In the genomic region with DNA sequence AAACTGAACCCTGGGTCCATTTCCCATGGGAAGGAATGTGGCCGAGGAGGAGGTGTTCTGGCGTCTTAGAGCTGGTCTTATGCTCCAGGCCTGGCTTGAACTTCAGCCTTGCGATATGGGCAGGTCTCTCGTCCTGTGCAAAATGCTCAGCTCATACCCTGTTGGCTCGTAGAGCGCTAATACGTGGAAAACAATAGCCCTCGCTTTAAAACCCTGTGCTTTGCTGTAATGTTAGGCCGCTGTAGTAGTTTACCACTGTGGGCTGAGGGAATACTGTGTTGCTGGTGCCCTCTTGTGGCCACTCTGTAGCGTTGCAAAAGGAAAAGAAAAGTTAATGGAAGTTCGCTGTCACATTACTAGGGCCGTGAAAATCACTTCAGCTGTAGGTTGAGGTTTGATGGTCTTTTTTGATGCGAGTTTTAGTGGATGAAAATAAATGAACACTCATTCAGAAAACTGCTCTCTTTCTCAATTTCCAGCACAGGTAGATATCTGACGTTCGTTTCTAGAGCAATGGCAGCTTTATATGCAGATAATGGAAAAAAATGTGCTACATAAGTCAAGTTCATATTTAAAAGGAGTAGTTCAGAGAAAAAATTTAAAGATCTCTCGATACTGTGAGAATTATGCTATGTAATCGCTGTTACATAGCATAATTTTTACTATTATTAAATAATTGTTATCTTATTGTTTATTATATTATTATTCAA, we compare ENCODE assay signal across 8 cellular contexts.
DNase-seq lines count a peak whose midpoint lies in the region; ATAC-seq and TF ChIP-seq lines count a peak whose summit lies in the region.

No MANE protein-coding gene starts in this region.

- POLR2A ChIA-PET in SK-N-SH (lab: Yijun Ruan, JAX): no interaction called here
- POLR2A ChIA-PET in activated naive CD8-positive, alpha-beta T cell treated with anti-CD3 and anti-CD28 coated beads, Interleukin-2, amount 10 ng/mL, durations not matched to agents 7 days and 5 days (lab: Charles Lee): interaction anchor here (0.7 to 2.7 kb wide), 7 partner anchors 17 to 163 kb away, joined by 3 to 14 read pairs (median 7); partner anchors contain the start of gene MCTP2

- peak overlapping the region; percentile 10 for H3K4me3 Mint-ChIP-seq in activated naive CD8-positive, alpha-beta T cell treated with anti-CD3 and anti-CD28 coated beads, Interleukin-2, amount 10 ng/mL, durations not matched to agents 7 days and 5 days

- peak; percentile 86 for TF ChIP-seq CTCF in GM12873 (IDR thresholded peaks at IDR 0.05; ENCODE audit: insufficient read depth, low read depth, low read length, missing control alignments)
- TF ChIP-seq CTCF in MM.1S (IDR thresholded peaks at IDR 0.05; ENCODE audit: low read length): peak; percentile 94
- TF ChIP-seq CTCF in SK-N-SH (IDR thresholded peaks at IDR 0.05): peak; percentile 94
- TF ChIP-seq CTCF in sigmoid colon (IDR thresholded peaks at IDR 0.05): peak; percentile 67 to 91 (median 86)

- intact Hi-C loops in left ventricle myocardium superior (cut with micrococcal nuclease) (loop anchor here (5.0 kb wide), 1 partner anchor 162 kb away; no protein-coding TSS in a partner anchor), sigmoid colon (cut with DNase I) (loop anchor here (1.0 to 10.0 kb wide), 2 partner anchors 160 to 1529 kb away; no protein-coding TSS in a partner anchor)

- TF ChIP-seq EP300 in SK-N-SH (IDR thresholded peaks at IDR 0.05; ENCODE audit: borderline replicate concordance in 1 of 2, low read depth in 1 of 2, low read length in 1 of 2) (no peak), sigmoid colon (IDR thresholded peaks at IDR 0.05) (no peak)

- H3K36me3 ChIP-seq in MM.1S (replicated peaks; ENCODE audit: insufficient read depth, low read length) (no peaks in the 10 kb centered on the region), SK-N-SH (replicated peaks in 1 of 2; ENCODE audit: control insufficient read depth in 1 of 2, insufficient read depth in 2 of 2, low read length in 1 of 2) (no peaks in the 10 kb centered on the region), sigmoid colon (no peaks in the 10 kb centered on the region)

- H3K4me2 ChIP-seq in MM.1S (ENCODE audit: low read depth, low read length): peak overlapping the region; percentile 47; the same call in 1 of the 2 replicates
- peak overlapping the region; percentile 48; the same call in 1 of the 2 replicates for H3K4me2 ChIP-seq in SK-N-SH

- H3K36me3 Mint-ChIP-seq in activated naive CD8-positive, alpha-beta T cell treated with anti-CD3 and anti-CD28 coated beads, Interleukin-2, amount 10 ng/mL, durations not matched to agents 7 days and 5 days: peaks cover 26% of the 10 kb centered on the region

- ATAC-seq in activated naive CD8-positive, alpha-beta T cell treated with anti-CD3 and anti-CD28 coated beads, Interleukin-2, amount 10 ng/mL, durations not matched to agents 7 days and 5 days (ENCODE audit: low read depth): peak; percentile 91
- ATAC-seq in left ventricle myocardium superior: peak; percentile 90

- WGBS in SK-N-SH (ENCODE audit: low lambda C conversion rate): 24% methylated on average over 17 of the region's 17 CpGs
- WGBS in sigmoid colon, 2 donors: 24 to 33% methylated on average over 17 of the region's 17 CpGs

- H3K9ac ChIP-seq in MM.1S (ENCODE audit: low read length) (no peak overlapping the region), SK-N-SH (no peak overlapping the region)

- H3K4me1 ChIP-seq in MM.1S (ENCODE audit: low read length) (no peaks in the 10 kb centered on the region), SK-N-SH (ENCODE audit: control insufficient read depth in 1 of 2, insufficient read depth in 2 of 2, low read depth in 1 of 2, low read length in 1 of 2) (peaks cover 0 to 3% of the 10 kb centered on the region in 2 experiments; a peak in 2 of 4 replicates), sigmoid colon (no peaks in the 10 kb centered on the region)

- no peak overlapping the region for H3K27ac Mint-ChIP-seq in activated naive CD8-positive, alpha-beta T cell treated with anti-CD3 and anti-CD28 coated beads, Interleukin-2, amount 10 ng/mL, durations not matched to agents 7 days and 5 days

- H4K20me1 ChIP-seq in MM.1S (ENCODE audit: insufficient read depth, low read length): no peaks in the 10 kb centered on the region
- H4K20me1 ChIP-seq in SK-N-SH (ENCODE audit: insufficient read depth): no peaks in the 10 kb centered on the region

- CTCF ChIA-PET in SK-N-SH (lab: Yijun Ruan, JAX): interaction anchor here (0.6 to 9.2 kb wide), 62 partner anchors 10 to 1294 kb away, joined by 3 to 364 read pairs (median 4); partner anchors contain the start of gene MCTP2

- H3K27ac ChIP-seq in MM.1S (ENCODE audit: low read length): no peak overlapping the region
- H3K27ac ChIP-seq in SK-N-SH (ENCODE audit: low read depth in 2 of 2, low read length in 1 of 2): peak overlapping the region in 1 of 2 experiments; percentile 56; a peak in 1 of 4 replicates
- no peak overlapping the region for H3K27ac ChIP-seq in sigmoid colon

- H3K27me3 ChIP-seq in MM.1S (replicated peaks; ENCODE audit: insufficient read depth, low read length) (no peaks in the 10 kb centered on the region), SK-N-SH (ENCODE audit: insufficient read depth) (no peaks in the 10 kb centered on the region), sigmoid colon (no peaks in the 10 kb centered on the region)

- H3K27me3 Mint-ChIP-seq in activated naive CD8-positive, alpha-beta T cell treated with anti-CD3 and anti-CD28 coated beads, Interleukin-2, amount 10 ng/mL, durations not matched to agents 7 days and 5 days: no peaks in the 10 kb centered on the region

- H3K4me3 ChIP-seq in MM.1S (ENCODE audit: low read length): no peak overlapping the region
- H3K4me3 ChIP-seq in SK-N-SH (ENCODE audit: low read depth in 2 of 2, low read length in 1 of 2): peak overlapping the region in 1 of 2 experiments; percentile 38; a peak in 1 of 4 replicates
- H3K4me3 ChIP-seq in sigmoid colon: no peak overlapping the region

- H3K9me2 ChIP-seq in MM.1S (replicated peaks; ENCODE audit: insufficient read depth, low read length) (no peaks in the 10 kb centered on the region), SK-N-SH (no peaks in the 10 kb centered on the region)

- H3F3A ChIP-seq in MM.1S (ENCODE audit: insufficient read depth, low read length) (no peaks in the 10 kb centered on the region), SK-N-SH (replicated peaks; ENCODE audit: insufficient read depth) (no peaks in the 10 kb centered on the region)

- TF ChIP-seq RAD21 in SK-N-SH (IDR thresholded peaks at IDR 0.05; ENCODE audit: low read length): peak; percentile 98

- H3K79me2 ChIP-seq in MM.1S (ENCODE audit: low read length) (no peaks in the 10 kb centered on the region), SK-N-SH (ENCODE audit: insufficient read depth) (no peaks in the 10 kb centered on the region)

- DNase-seq in HCEC 1CT: peak; percentile 15
- DNase-seq in MM.1S: peak; percentile 66
- peak; percentile 68 for DNase-seq in SK-N-SH
- DNase-seq in activated naive CD8-positive, alpha-beta T cell treated with anti-CD3 and anti-CD28 coated beads, Interleukin-2, amount 10 ng/mL, durations not matched to agents 7 days and 5 days: peak; percentile 50
- DNase-seq in left ventricle myocardium superior: no peak
- DNase-seq in sigmoid colon: peak; percentile 70
- no peak for DNase-seq in GOT3 (lab: John Stamatoyannopoulos, UW)

- TF ChIP-seq POLR2A in sigmoid colon (IDR thresholded peaks at IDR 0.05): no peak

- peaks cover 26% of the 10 kb centered on the region for H3K4me1 Mint-ChIP-seq in activated naive CD8-positive, alpha-beta T cell treated with anti-CD3 and anti-CD28 coated beads, Interleukin-2, amount 10 ng/mL, durations not matched to agents 7 days and 5 days

- no peaks in the 10 kb centered on the region for H3K9me3 ChIP-seq in MM.1S (replicated peaks; ENCODE audit: insufficient read depth, low read length)
- no peaks in the 10 kb centered on the region for H3K9me3 ChIP-seq in SK-N-SH
- no peaks in the 10 kb centered on the region for H3K9me3 ChIP-seq in sigmoid colon

- H2AFZ ChIP-seq in MM.1S (ENCODE audit: low read length): no peak overlapping the region
- no peak overlapping the region for H2AFZ ChIP-seq in SK-N-SH (ENCODE audit: low read depth)

- no peaks in the 10 kb centered on the region for H3K9me3 Mint-ChIP-seq in activated naive CD8-positive, alpha-beta T cell treated with anti-CD3 and anti-CD28 coated beads, Interleukin-2, amount 10 ng/mL, durations not matched to agents 7 days and 5 days

TF ChIP-seq in SK-N-SH, 30 proteins besides CTCF, POLR2A, EP300 and RAD21:
- TF ChIP-seq JUND (IDR thresholded peaks at IDR 0.05) (no peak), SMC3 (IDR thresholded peaks at IDR 0.05; ENCODE audit: low read depth, low read length) (peak; percentile 92)

Comparison
In these comparisons a context has a peak if more than half of its experiments do, and no peak if none do; other contexts are left out.
1. DNase-seq: peak in HCEC 1CT (single experiment), MM.1S (single experiment), SK-N-SH (single experiment), activated naive CD8-positive, alpha-beta T cell treated with anti-CD3 and anti-CD28 coated beads, Interleukin-2, amount 10 ng/mL, durations not matched to agents 7 days and 5 days (single experiment) and sigmoid colon (single experiment); none in left ventricle myocardium superior (single experiment) and GOT3 (single experiment).
2. Peak in every context shown above with its lines, with median percentiles within 50 percentile points of each other: CTCF ChIP-seq.